25 cellular contexts compared by ENCODE assay signal in the genomic region with DNA sequence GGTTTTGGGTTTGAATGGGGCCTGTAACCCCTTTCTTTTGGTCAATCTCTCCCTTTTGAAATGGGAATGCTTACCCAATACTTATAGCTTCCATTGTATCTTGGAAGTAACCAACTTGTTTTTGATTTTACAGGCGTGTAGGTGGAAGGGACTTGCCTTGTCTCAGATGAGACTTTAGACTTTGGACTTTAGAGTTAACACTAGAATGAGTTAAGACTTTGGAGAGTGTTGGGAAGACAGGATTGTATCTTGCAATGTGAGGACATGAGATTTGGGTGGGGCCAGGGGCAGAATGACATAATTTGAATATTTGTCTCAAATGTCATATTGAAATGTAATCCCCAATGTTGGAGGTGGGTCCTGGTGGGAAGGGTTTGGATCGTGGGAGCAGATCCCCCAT.
"Had no signal": no experiment of that assay in that cellular context is flagged by ENCODE, and none has a peak within 500 bp of the region (broad histone marks: within the 10 kb centered on the region; RNA-seq: fewer than 3 reads in every experiment).

No MANE protein-coding gene starts in this region.

- H3K36me3 ChIP-seq: colonic mucosa, esophagus squamous epithelium, gastrocnemius medialis, heart right ventricle, left lung, lower lobe of right lung had no signal

- DNase-seq: cerebellar nuclear complex; colonic mucosa; cortex of kidney; effector CD8-positive, alpha-beta T cell; effector memory CD8-positive, alpha-beta T cell; endodermal cell; erythroblast; esophagus squamous epithelium; foreskin fibroblast; foreskin melanocyte; gastrocnemius medialis; glutamatergic neuron; head of caudate nucleus; heart right ventricle; hypothalamus; islet precursor cell; kidney; kidney glomerular epithelial cell; left lung; left ventricle myocardium superior; lower lobe of right lung; mesenchymal stem cell had no signal

- H3K4me3 ChIP-seq: colonic mucosa, esophagus squamous epithelium, gastrocnemius medialis, heart right ventricle, left lung, lower lobe of right lung had no signal

- H3K27me3 ChIP-seq: colonic mucosa, esophagus squamous epithelium, gastrocnemius medialis, heart right ventricle, left lung had no signal

- H3K4me1 ChIP-seq: colonic mucosa, esophagus squamous epithelium, gastrocnemius medialis, heart right ventricle, left lung, lower lobe of right lung had no signal

- H3K9me3 ChIP-seq: colonic mucosa, gastrocnemius medialis, lower lobe of right lung had no signal

- FAIRE-seq: endometrium, kidney had no signal

- ATAC-seq: effector memory CD8-positive, alpha-beta T cell; esophagus mucosa; gastrocnemius medialis; heart right ventricle; left lung; left ventricle myocardium superior had no signal

- H3K27ac ChIP-seq: colonic mucosa, epithelial cell of prostate, esophagus squamous epithelium, gastrocnemius medialis, heart right ventricle, left lung, lower lobe of right lung had no signal
